15 cellular contexts compared by ENCODE assay signal in the genomic region with DNA sequence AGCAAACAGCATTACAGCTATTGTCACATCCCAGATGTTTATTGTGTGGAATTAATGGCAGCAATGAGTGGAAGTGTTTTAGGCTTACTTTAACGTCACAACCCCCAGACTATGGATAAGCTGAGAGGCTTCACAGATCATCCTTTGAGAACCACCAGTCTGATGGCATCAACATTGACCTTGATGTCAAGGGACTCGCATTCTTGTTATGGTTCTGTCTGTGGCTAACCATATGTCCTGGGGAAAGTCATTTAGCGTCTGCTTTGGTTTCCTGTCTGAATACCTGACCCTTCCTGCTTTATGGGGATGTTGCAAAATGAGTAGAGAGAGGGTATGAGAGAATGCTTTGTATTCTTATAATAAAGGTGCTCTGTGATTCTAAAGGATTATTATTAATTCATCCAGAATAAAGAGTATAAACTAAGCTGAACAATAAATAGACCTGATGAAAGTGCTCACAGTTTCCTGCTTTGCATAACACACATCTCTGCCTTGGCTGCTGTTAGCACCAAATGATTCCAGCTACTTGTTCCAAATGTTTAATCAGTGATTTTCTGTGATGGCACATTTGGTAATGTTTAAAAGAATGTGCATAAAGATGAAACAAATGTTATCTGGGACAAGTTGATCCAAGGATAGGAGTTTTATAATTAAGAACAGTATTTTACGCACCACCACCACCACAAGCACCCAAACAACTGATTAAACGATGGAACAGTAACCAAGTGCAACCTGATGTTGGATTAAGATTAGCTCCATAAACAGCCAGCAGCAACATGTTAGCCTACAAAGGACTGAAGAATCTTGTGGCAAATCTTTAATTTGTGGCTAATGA.
DNase-seq lines count a peak whose midpoint lies in the region; ATAC-seq, FAIRE-seq and TF ChIP-seq lines count a peak whose summit lies in the region.
"Had no signal": no experiment of that assay in that cellular context is flagged by ENCODE, and none has a peak within 500 bp of the region (broad histone marks: within the 10 kb centered on the region; RNA-seq: fewer than 3 reads in every experiment).

No MANE protein-coding gene starts in this region.

- H3K27ac ChIP-seq in ACC112 (ENCODE audit: low read depth, low read length) (no peak overlapping the region), breast epithelium (peak overlapping the region; percentile 80 to 83)

- no peaks in the 10 kb centered on the region for H3K79me2 ChIP-seq in ACC112 (ENCODE audit: control insufficient read depth, insufficient read depth, low read length, unreplicated experiment)

- no peaks in the 10 kb centered on the region for H3K27me3 Mint-ChIP-seq in activated T-cell treated with anti-CD3 and anti-CD28 coated beads, Interleukin-2, amount 50 U/mL, for 24 hours
- H3K27me3 Mint-ChIP-seq: activated CD4-positive, alpha-beta T cell treated with anti-CD3 and anti-CD28 coated beads, Interleukin-2, amount 10 ng/mL, durations not matched to agents 7 days and 5 days had no signal

- ATAC-seq in GM21737 (IDR thresholded peaks at IDR 0.05; ENCODE audit: unreplicated experiment), result no peak
- ATAC-seq: GM23338, left cardiac atrium had no signal

- peaks cover 3% of the 10 kb centered on the region for H3K9me3 Mint-ChIP-seq in activated T-cell treated with anti-CD3 and anti-CD28 coated beads, Interleukin-2, amount 50 U/mL, for 24 hours
- H3K9me3 Mint-ChIP-seq: activated CD4-positive, alpha-beta T cell treated with anti-CD3 and anti-CD28 coated beads, Interleukin-2, amount 10 ng/mL, durations not matched to agents 7 days and 5 days; GM23338 had no signal

- no peaks in the 10 kb centered on the region for H3K4me1 Mint-ChIP-seq in activated T-cell treated with anti-CD3 and anti-CD28 coated beads, Interleukin-2, amount 50 U/mL, for 24 hours (ENCODE audit: low read depth)
- H3K4me1 Mint-ChIP-seq: activated CD4-positive, alpha-beta T cell treated with anti-CD3 and anti-CD28 coated beads, Interleukin-2, amount 10 ng/mL, durations not matched to agents 7 days and 5 days had no signal

- no peak for TF ChIP-seq POLR2A in breast epithelium (IDR thresholded peaks at IDR 0.05)

- H2AFZ ChIP-seq in ACC112 (ENCODE audit: low read length, unreplicated experiment), result peak overlapping the region; percentile 8
- H2AFZ ChIP-seq: GM23338 had no signal

- H3K36me3 ChIP-seq in ACC112 (ENCODE audit: insufficient read depth, low read length) (no peaks in the 10 kb centered on the region), breast epithelium (no peaks in the 10 kb centered on the region)
- H3K36me3 ChIP-seq: tibial nerve had no signal

- no peak for FAIRE-seq in HTR-8/SVneo (lab: Jason Lieb, UNC)
- FAIRE-seq: A204.1 had no signal

- H3K9me3 ChIP-seq in breast epithelium, result no peaks in the 10 kb centered on the region
- H3K9me3 ChIP-seq: Caco-2, tibial nerve had no signal

- H3K27me3 ChIP-seq in ACC112 (ENCODE audit: insufficient read depth, low read length), result no peaks in the 10 kb centered on the region
- H3K27me3 ChIP-seq in breast epithelium, result no peaks in the 10 kb centered on the region
- H3K27me3 ChIP-seq: tibial nerve had no signal

- no peak overlapping the region for H3K27ac Mint-ChIP-seq in activated T-cell treated with anti-CD3 and anti-CD28 coated beads, Interleukin-2, amount 50 U/mL, for 24 hours
- H3K27ac Mint-ChIP-seq: activated CD4-positive, alpha-beta T cell treated with anti-CD3 and anti-CD28 coated beads, Interleukin-2, amount 10 ng/mL, durations not matched to agents 7 days and 5 days; GM23338 had no signal

- intact Hi-C loops in breast epithelium (cut with DNase I; ENCODE audit: low total_unique reads), result no loop called here

- no peak for TF ChIP-seq CTCF in breast epithelium (IDR thresholded peaks at IDR 0.05)

- H3K36me3 Mint-ChIP-seq in activated T-cell treated with anti-CD3 and anti-CD28 coated beads, Interleukin-2, amount 50 U/mL, for 24 hours (ENCODE audit: low read depth), result no peaks in the 10 kb centered on the region

- H3K4me3 ChIP-seq in ACC112 (ENCODE audit: low read depth, low read length) (no peak overlapping the region), breast epithelium (no peak overlapping the region)
- H3K4me3 ChIP-seq: GM23338, tibial nerve had no signal

- DNase-seq in HTR-8/SVneo (ENCODE audit: insufficient read length, low spot score) (peak; percentile 3), breast epithelium (ENCODE audit: low spot score in 2 of 2) (no peak), kidney tubule cell (ENCODE audit: low spot score) (peak; percentile 70), DMS53 (lab: John Stamatoyannopoulos, UW) (no peak), NOMO-1 (lab: John Stamatoyannopoulos, UW; ENCODE audit: unreplicated experiment in 2 of 2) (no peak)
- no peak for DNase-seq in activated T-cell treated with anti-CD3 and anti-CD28 coated beads, Interleukin-2, amount 50 U/mL, for 24 hours
- DNase-seq: activated CD4-positive, alpha-beta T cell treated with anti-CD3 and anti-CD28 coated beads, Interleukin-2, amount 10 ng/mL, durations not matched to agents 7 days and 5 days; activated gamma-delta T cell; Caco-2; left cardiac atrium had no signal

- H3K4me3 Mint-ChIP-seq in activated T-cell treated with anti-CD3 and anti-CD28 coated beads, Interleukin-2, amount 50 U/mL, for 24 hours, result no peak overlapping the region
- H3K4me3 Mint-ChIP-seq: activated CD4-positive, alpha-beta T cell treated with anti-CD3 and anti-CD28 coated beads, Interleukin-2, amount 10 ng/mL, durations not matched to agents 7 days and 5 days; GM23338 had no signal

- H3K4me1 ChIP-seq in ACC112 (ENCODE audit: control insufficient read depth, insufficient read depth, low read length, unreplicated experiment) (peaks cover 34% of the 10 kb centered on the region), breast epithelium (peaks cover 0 to 16% of the 10 kb centered on the region in 2 donors)
- H3K4me1 ChIP-seq: Caco-2 had no signal

Comparison
In these comparisons a context has a peak if more than half of its experiments do, and no peak if none do; other contexts are left out.
1. DNase-seq: peak in HTR-8/SVneo (single experiment) and kidney tubule cell (single experiment); none in breast epithelium (0 of 2), activated T-cell treated with anti-CD3 and anti-CD28 coated beads, Interleukin-2, amount 50 U/mL, for 24 hours (single experiment), DMS53 (single experiment) and NOMO-1 (0 of 2).